ENCODE assay signal across 1 cellular context in the genomic region with DNA sequence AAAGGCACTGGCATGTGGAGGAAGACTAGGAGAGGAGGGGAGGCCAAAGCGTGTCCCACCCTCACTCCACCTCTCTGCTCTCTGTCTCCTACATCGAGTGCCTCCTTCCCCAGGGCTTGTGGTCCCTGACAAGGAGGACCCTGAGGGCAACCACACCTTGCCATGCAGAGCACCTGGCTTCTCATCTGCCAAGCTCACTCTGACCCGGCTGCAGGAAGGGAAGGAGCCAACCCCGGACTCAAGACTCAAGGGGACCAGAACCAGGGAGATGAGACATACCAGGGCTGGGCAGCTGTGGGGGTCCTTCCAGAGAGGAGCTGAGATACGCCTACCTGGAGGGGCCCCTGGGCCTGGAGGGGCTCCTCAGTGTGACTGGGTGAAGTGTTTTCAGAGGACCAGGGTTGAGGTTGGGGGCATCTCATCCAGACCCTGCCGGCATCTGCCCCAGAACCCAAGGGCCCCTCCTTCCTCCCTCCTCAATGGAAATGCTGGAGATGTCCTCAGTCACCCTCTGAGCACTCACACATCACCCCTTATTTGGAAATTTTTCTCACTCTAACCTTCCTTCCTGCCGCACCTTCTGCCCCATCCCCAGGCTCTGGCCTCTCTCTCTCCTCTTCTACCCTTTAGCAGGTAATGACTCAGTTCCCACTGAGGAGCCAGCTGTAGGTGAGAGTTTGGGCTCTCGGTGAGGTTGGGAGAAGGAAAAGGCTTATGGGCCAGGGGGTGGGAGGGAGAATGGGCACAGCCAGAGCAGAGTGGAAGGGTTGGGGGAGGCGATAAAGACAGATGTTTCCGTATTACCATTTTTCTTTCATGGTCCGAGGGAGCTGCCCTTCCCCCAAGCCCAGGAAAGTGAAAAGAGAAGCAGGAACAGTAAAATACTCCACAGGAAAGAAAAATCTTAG.
TF ChIP-seq lines count a peak whose summit lies in the region.

No MANE protein-coding gene starts in this region.

TF ChIP-seq in A549, 52 proteins besides CTCF, POLR2A, EP300 and RAD21 (continued from another document):
- TF ChIP-seq, protein P1, sequence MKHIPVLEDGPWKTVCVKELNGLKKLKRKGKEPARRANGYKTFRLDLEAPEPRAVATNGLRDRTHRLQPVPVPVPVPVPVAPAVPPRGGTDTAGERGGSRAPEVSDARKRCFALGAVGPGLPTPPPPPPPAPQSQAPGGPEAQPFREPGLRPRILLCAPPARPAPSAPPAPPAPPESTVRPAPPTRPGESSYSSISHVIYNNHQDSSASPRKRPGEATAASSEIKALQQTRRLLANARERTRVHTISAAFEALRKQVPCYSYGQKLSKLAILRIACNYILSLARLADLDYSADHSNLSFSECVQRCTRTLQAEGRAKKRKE (CRISPR knock-in tag; IDR thresholded peaks at IDR 0.05; ENCODE audit: low read depth), result no peak
- TF ChIP-seq EHF (CRISPR knock-in tag; IDR thresholded peaks at IDR 0.05), result no peak
- TF ChIP-seq RNF2 (IDR thresholded peaks at IDR 0.05; ENCODE audit: borderline replicate concordance, low read depth), result no peak
- TF ChIP-seq HOXB5 (CRISPR knock-in tag; IDR thresholded peaks at IDR 0.05), result no peak
- TF ChIP-seq, protein P2, sequence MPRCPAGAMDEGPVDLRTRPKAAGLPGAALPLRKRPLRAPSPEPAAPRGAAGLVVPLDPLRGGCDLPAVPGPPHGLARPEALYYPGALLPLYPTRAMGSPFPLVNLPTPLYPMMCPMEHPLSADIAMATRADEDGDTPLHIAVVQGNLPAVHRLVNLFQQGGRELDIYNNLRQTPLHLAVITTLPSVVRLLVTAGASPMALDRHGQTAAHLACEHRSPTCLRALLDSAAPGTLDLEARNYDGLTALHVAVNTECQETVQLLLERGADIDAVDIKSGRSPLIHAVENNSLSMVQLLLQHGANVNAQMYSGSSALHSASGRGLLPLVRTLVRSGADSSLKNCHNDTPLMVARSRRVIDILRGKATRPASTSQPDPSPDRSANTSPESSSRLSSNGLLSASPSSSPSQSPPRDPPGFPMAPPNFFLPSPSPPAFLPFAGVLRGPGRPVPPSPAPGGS (IDR thresholded peaks at IDR 0.05), result no peak
- TF ChIP-seq BHLHE40 (IDR thresholded peaks at IDR 0.05; ENCODE audit: low read depth, low read length), result no peak
- TF ChIP-seq NPAS2 (CRISPR knock-in tag; IDR thresholded peaks at IDR 0.05; ENCODE audit: borderline replicate concordance), result no peak
- TF ChIP-seq, protein P3, sequence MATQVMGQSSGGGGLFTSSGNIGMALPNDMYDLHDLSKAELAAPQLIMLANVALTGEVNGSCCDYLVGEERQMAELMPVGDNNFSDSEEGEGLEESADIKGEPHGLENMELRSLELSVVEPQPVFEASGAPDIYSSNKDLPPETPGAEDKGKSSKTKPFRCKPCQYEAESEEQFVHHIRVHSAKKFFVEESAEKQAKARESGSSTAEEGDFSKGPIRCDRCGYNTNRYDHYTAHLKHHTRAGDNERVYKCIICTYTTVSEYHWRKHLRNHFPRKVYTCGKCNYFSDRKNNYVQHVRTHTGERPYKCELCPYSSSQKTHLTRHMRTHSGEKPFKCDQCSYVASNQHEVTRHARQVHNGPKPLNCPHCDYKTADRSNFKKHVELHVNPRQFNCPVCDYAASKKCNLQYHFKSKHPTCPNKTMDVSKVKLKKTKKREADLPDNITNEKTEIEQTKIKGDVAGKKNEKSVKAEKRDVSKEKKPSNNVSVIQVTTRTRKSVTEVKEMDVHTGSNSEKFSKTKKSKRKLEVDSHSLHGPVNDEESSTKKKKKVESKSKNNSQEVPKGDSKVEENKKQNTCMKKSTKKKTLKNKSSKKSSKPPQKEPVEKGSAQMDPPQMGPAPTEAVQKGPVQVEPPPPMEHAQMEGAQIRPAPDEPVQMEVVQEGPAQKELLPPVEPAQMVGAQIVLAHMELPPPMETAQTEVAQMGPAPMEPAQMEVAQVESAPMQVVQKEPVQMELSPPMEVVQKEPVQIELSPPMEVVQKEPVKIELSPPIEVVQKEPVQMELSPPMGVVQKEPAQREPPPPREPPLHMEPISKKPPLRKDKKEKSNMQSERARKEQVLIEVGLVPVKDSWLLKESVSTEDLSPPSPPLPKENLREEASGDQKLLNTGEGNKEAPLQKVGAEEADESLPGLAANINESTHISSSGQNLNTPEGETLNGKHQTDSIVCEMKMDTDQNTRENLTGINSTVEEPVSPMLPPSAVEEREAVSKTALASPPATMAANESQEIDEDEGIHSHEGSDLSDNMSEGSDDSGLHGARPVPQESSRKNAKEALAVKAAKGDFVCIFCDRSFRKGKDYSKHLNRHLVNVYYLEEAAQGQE (IDR thresholded peaks at IDR 0.05), result no peak
